17 cellular contexts compared by ENCODE assay signal in the genomic region with DNA sequence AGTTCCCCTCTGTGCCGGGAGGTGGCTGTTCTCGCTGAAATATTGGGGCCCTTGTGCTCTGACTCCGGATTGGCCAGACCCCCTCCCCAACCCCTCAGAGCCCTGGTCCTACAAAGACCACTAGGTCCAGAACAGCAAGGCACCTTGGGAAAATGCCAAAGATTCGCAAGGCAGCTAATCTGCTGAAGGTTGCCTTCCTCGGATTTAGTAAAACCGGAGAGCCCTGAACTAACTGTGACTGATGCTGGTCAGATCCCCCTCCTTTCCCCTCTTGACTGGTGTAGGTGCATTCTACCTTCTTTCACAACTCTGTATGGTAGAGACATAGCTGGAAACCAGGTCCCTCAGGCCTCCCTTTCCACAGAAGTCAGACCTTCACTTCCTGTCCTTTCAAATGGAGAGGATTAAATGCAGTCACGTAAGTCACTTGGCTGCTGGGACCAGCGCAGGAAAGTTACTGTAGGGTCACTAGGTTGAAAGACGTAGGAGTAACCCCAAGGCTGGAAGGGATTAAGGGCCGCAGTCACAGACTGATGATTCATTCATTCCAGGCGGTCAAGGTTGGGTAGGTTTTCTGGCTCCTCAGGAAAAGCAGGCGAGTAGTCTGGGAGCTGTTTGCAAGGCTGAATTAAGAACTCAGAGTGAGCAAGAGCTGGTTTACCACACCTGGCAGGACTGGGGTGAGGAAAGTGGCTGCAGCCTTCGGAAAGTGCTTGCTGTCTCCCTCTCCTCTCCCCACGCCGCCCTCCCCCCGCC. TPM values are rescaled to one million over a fixed set of nuclear protein-coding genes. Genes with fewer than 3 reads are reported as not detected.
DNase-seq lines count a peak whose midpoint lies in the region; TF ChIP-seq lines count a peak whose summit lies in the region.
"Had no signal": no experiment of that assay in that cellular context is flagged by ENCODE, and none has a peak within 500 bp of the region (broad histone marks: within the 10 kb centered on the region; RNA-seq: fewer than 3 reads in every experiment).

No MANE protein-coding gene starts in this region.

- no peak overlapping the region for H4K5ac ChIP-seq in mesendoderm (ENCODE audit: low read length)

- H3K23ac ChIP-seq in mesendoderm (ENCODE audit: low read length), result no peak overlapping the region

- H2BK5ac ChIP-seq in mesendoderm (ENCODE audit: low read length), result no peak overlapping the region

- H2BK15ac ChIP-seq in mesendoderm (replicated peaks; ENCODE audit: low read depth), result no peak overlapping the region

- no peak overlapping the region for H3K18ac ChIP-seq in mesendoderm (ENCODE audit: low read length)

- H3K79me1 ChIP-seq in mesendoderm (ENCODE audit: low read length), result no peaks in the 10 kb centered on the region

- H3K4me2 ChIP-seq in mesendoderm (ENCODE audit: low read length), result no peak overlapping the region

- peak overlapping the region; percentile 0 for H3K56ac ChIP-seq in mesendoderm (ENCODE audit: low read length)

- H3K9me3 ChIP-seq in ES-I3 (ENCODE audit: control insufficient read depth, insufficient read depth, low read length) (no peaks in the 10 kb centered on the region), adipocyte (ENCODE audit: control insufficient read depth, low read length) (peaks cover 8% of the 10 kb centered on the region), testis (no peaks in the 10 kb centered on the region)
- H3K9me3 ChIP-seq: gastroesophageal sphincter, prostate gland, SJSA1 had no signal

- H3K4me3 ChIP-seq in adipocyte (ENCODE audit: low read length), result no peak overlapping the region
- no peak overlapping the region for H3K4me3 ChIP-seq in mesendoderm (ENCODE audit: low read length)
- H3K4me3 ChIP-seq in testis, result no peak overlapping the region
- H3K4me3 ChIP-seq: lung, SJSA1 had no signal

- H3K27me3 ChIP-seq in adipocyte (replicated peaks; ENCODE audit: control insufficient read depth, insufficient read depth, low read length), result peaks cover 91% of the 10 kb centered on the region
- H3K27me3 ChIP-seq in mesendoderm (ENCODE audit: insufficient read depth, low read length, poor library complexity), result peaks cover 58% of the 10 kb centered on the region
- no peaks in the 10 kb centered on the region for H3K27me3 ChIP-seq in testis

- peaks cover 23% of the 10 kb centered on the region for H3K4me1 ChIP-seq in ES-I3 (ENCODE audit: insufficient read depth, low read length)
- peaks cover 14% of the 10 kb centered on the region for H3K4me1 ChIP-seq in adipocyte (ENCODE audit: control insufficient read depth, insufficient read depth, low read length)
- H3K4me1 ChIP-seq in mesendoderm (ENCODE audit: control insufficient read depth, low read depth, low read length), result peaks cover 16% of the 10 kb centered on the region
- peaks cover 39% of the 10 kb centered on the region for H3K4me1 ChIP-seq in testis
- H3K4me1 ChIP-seq: SJSA1 had no signal

- TF ChIP-seq POLR2A in testis (IDR thresholded peaks at IDR 0.05), result no peak

- H3K36me3 ChIP-seq in ES-I3 (ENCODE audit: insufficient read depth, low read length) (no peaks in the 10 kb centered on the region), adipocyte (ENCODE audit: control insufficient read depth, insufficient read depth, low read length, severe bottlenecking) (no peaks in the 10 kb centered on the region), mesendoderm (ENCODE audit: control insufficient read depth, insufficient read depth, low read length) (no peaks in the 10 kb centered on the region), testis (ENCODE audit: low read depth, missing control alignments) (no peaks in the 10 kb centered on the region)
- H3K36me3 ChIP-seq: prostate gland, SJSA1 had no signal

- H3K9ac ChIP-seq in ES-I3 (ENCODE audit: low read depth, low read length) (peak overlapping the region; percentile 59; the same call in 1 of the 2 replicates), adipocyte (ENCODE audit: low read length) (no peak overlapping the region), mesendoderm (ENCODE audit: low read length) (no peak overlapping the region)

- H4K8ac ChIP-seq in mesendoderm (ENCODE audit: low read depth, low read length), result no peak overlapping the region

- H3K27ac ChIP-seq in mesendoderm (ENCODE audit: low read depth, low read length) (no peak overlapping the region), testis (no peak overlapping the region)
- H3K27ac ChIP-seq: gastroesophageal sphincter, prostate gland, SJSA1 had no signal

- WGBS in mesendoderm (ENCODE audit: extremely low coverage, insufficient coverage, low lambda C conversion rate), result no CpG with 5 or more reads among the region's 16 CpGs
- WGBS in testis, 2 donors, result 32 to 47% methylated on average over 10 to 16 of the region's 16 CpGs

- no peak for TF ChIP-seq CTCF in testis (IDR thresholded peaks at IDR 0.05)

- no peaks in the 10 kb centered on the region for H3K79me2 ChIP-seq in mesendoderm (ENCODE audit: control insufficient read depth, insufficient read depth, low read length)

- in situ Hi-C loops in KBM-7 (cut with MboI; ENCODE audit: low pct_unique_long_range_greater_than_20kb, low sequenced_read_pairs), result no loop called here

- intact Hi-C loops in testis (cut with DNase I; ENCODE audit: low total_unique reads), result no loop called here

- H3K4ac ChIP-seq in mesendoderm (ENCODE audit: low read depth, low read length), result no peak overlapping the region

- no peak overlapping the region for H2BK120ac ChIP-seq in mesendoderm (ENCODE audit: low read depth, low read length)

- no peak overlapping the region for H2AK5ac ChIP-seq in mesendoderm (ENCODE audit: low read length)

- DNase-seq in KBM-7, result peak; percentile 40
- peak; percentile 59 for DNase-seq in adipocyte (ENCODE audit: low read depth)
- DNase-seq in mesendoderm, result peak; percentile 91
- DNase-seq in NCI-H774 (lab: John Stamatoyannopoulos, UW), result no peak
- DNase-seq in NCI-H2227 treated with DMSO at 0.1 percent for 48 hours (lab: John Stamatoyannopoulos, UW), result no peak
- DNase-seq in NCI-H2107 treated with DMSO at 0.1 percent for 48 hours (lab: John Stamatoyannopoulos, UW; ENCODE audit: unreplicated experiment), result no peak
- no peak for DNase-seq in testis
- DNase-seq: activated CD4-positive, alpha-beta T cell treated with anti-CD3 and anti-CD28 coated beads, Interleukin-2, amount 50 U/mL, for 1 hour; COR-L47; NCI-H524; stimulated activated CD4-positive, alpha-beta T cell treated with anti-CD3 and anti-CD28 coated beads, Interleukin-4, amount 100 ng/mL, for 4 hours had no signal

RNA-seq across cellular contexts. Expression of a gene that starts 5.3 kb away (rescaled TPM):
- 4.1 TPM for polyA plus RNA-seq in mesendoderm (2013, experiment 1 of 2)
- 3.7 TPM for polyA plus RNA-seq in mesendoderm (2013, experiment 2 of 2)
- total RNA-seq in testis, result 1 to 10 TPM; 3.7 to 8.6 TPM
- 3.7 TPM for polyA plus RNA-seq in testis (ENCODE audit: insufficient read depth, low read depth, low replicate concordance)
- total RNA-seq: dermis microvascular lymphatic vessel endothelial cell, lung, SJSA1 had no signal

Comparison
In these comparisons a context has a peak if more than half of its experiments do, and no peak if none do; other contexts are left out.
1. DNase-seq: peak in KBM-7 (single experiment), adipocyte (single experiment) and mesendoderm (single experiment); none in NCI-H774 (single experiment), NCI-H2227 treated with DMSO at 0.1 percent for 48 hours (single experiment), NCI-H2107 treated with DMSO at 0.1 percent for 48 hours (single experiment) and testis (single experiment).